ENCODE assay signal across 9 cellular contexts in genomic region chr14:74913986-74914573, GRCh38. TPM values are rescaled to one million over a fixed set of nuclear protein-coding genes. Genes with fewer than 3 reads are reported as not detected.
DNase-seq lines count a peak whose midpoint lies in the region; ATAC-seq and TF ChIP-seq lines count a peak whose summit lies in the region.
"Had no signal": no experiment of that assay in that cellular context is flagged by ENCODE, and none has a peak within 500 bp of the region (broad histone marks: within the 10 kb centered on the region; RNA-seq: fewer than 3 reads in every experiment).

No MANE protein-coding gene starts in this region.

- no peak overlapping the region for H2AK5ac ChIP-seq in mesendoderm (ENCODE audit: low read length)

- no peaks in the 10 kb centered on the region for H3K79me1 ChIP-seq in mesendoderm (ENCODE audit: low read length)

- no peak overlapping the region for H3K56ac ChIP-seq in mesendoderm (ENCODE audit: low read length)

- POLR2A ChIA-PET in RWPE1 (lab: Yijun Ruan, JAX; ENCODE audit: low non-redundant PET) = no interaction called here

- H3K27me3 ChIP-seq in mesendoderm (ENCODE audit: insufficient read depth, low read length, poor library complexity) = no peaks in the 10 kb centered on the region
- no peaks in the 10 kb centered on the region for H3K27me3 ChIP-seq in effector memory CD4-positive, alpha-beta T cell (replicated peaks; ENCODE audit: control insufficient read depth, insufficient read depth, low read length, poor library complexity, severe bottlenecking)

- no peaks in the 10 kb centered on the region for H3K9me3 ChIP-seq in effector memory CD4-positive, alpha-beta T cell (ENCODE audit: control insufficient read depth, low read length)

- no peak overlapping the region for H3K4me3 ChIP-seq in mesendoderm (ENCODE audit: low read length)
- H3K4me3 ChIP-seq in effector memory CD4-positive, alpha-beta T cell (ENCODE audit: insufficient read depth, low read depth, low read length, poor library complexity, severe bottlenecking) = no peak overlapping the region

- no CpG with 5 or more reads among the region's 6 CpGs for WGBS in mesendoderm (ENCODE audit: extremely low coverage, insufficient coverage, low lambda C conversion rate)

- H3K4ac ChIP-seq in mesendoderm (ENCODE audit: low read depth, low read length) = no peak overlapping the region

- peak; percentile 89 for DNase-seq in AG20443 (ENCODE audit: low spot score)
- peak; percentile 75 for DNase-seq in GM13976 (ENCODE audit: low spot score)
- DNase-seq in RWPE1 (ENCODE audit: low spot score) = peak; percentile 73
- peak; percentile 78 for DNase-seq in epidermal melanocyte (ENCODE audit: insufficient read length, low spot score)
- peak; percentile 68 for DNase-seq in mesendoderm
- DNase-seq in effector memory CD4-positive, alpha-beta T cell = no peak

- no peak overlapping the region for H2BK5ac ChIP-seq in mesendoderm (ENCODE audit: low read length)

- no peak overlapping the region for H3K23ac ChIP-seq in mesendoderm (ENCODE audit: low read length)

- H3K79me2 ChIP-seq in mesendoderm (ENCODE audit: control insufficient read depth, insufficient read depth, low read length) = no peaks in the 10 kb centered on the region

- H3K9ac ChIP-seq in mesendoderm (ENCODE audit: low read length) = no peak overlapping the region

- peak; percentile 56 for TF ChIP-seq CTCF in GM13976 (IDR thresholded peaks at IDR 0.05; ENCODE audit: borderline replicate concordance, control extremely low read depth, extremely low read depth, insufficient read depth, missing control alignments)
- peak; percentile 86 for TF ChIP-seq CTCF in RWPE1 (conservative IDR thresholded peaks at IDR 0.05; ENCODE audit: low read depth)

- H2BK120ac ChIP-seq in mesendoderm (ENCODE audit: low read depth, low read length) = no peak overlapping the region

- H4K5ac ChIP-seq in mesendoderm (ENCODE audit: low read length) = no peak overlapping the region

- no peaks in the 10 kb centered on the region for H3K36me3 ChIP-seq in mesendoderm (ENCODE audit: control insufficient read depth, insufficient read depth, low read length)
- no peaks in the 10 kb centered on the region for H3K36me3 ChIP-seq in effector memory CD4-positive, alpha-beta T cell (ENCODE audit: control insufficient read depth, insufficient read depth, low read length)

- in situ Hi-C loops in GM13976 (cut with MboI; ENCODE audit: low sequenced_read_pairs, unreplicated experiment) = no loop called here

- CTCF ChIA-PET in RWPE1 (lab: Yijun Ruan, JAX) = interaction anchor here (0.6 to 1.3 kb wide), 2 partner anchors 175 to 580 kb away, joined by 3 read pairs; no protein-coding TSS in a partner anchor

- no peak overlapping the region for H3K18ac ChIP-seq in mesendoderm (ENCODE audit: low read length)

- ATAC-seq in GM21619 (IDR thresholded peaks at IDR 0.05; ENCODE audit: unreplicated experiment) (no peak), HG02852 (IDR thresholded peaks at IDR 0.05; ENCODE audit: unreplicated experiment) (no peak)

- H3K27ac ChIP-seq in RWPE1 (no peak overlapping the region), mesendoderm (ENCODE audit: low read depth, low read length) (no peak overlapping the region)
- no peak overlapping the region for H3K27ac ChIP-seq in effector memory CD4-positive, alpha-beta T cell (ENCODE audit: insufficient read depth, low read length, poor library complexity, severe bottlenecking)

- no peak overlapping the region for H4K8ac ChIP-seq in mesendoderm (ENCODE audit: low read depth, low read length)

- H3K4me1 ChIP-seq in mesendoderm (ENCODE audit: control insufficient read depth, low read depth, low read length) = no peaks in the 10 kb centered on the region
- no peaks in the 10 kb centered on the region for H3K4me1 ChIP-seq in effector memory CD4-positive, alpha-beta T cell (ENCODE audit: control insufficient read depth, insufficient read depth, low read length, poor library complexity, severe bottlenecking)

- H3K4me2 ChIP-seq in mesendoderm (ENCODE audit: low read length) = no peak overlapping the region

- no peak overlapping the region for H2BK15ac ChIP-seq in mesendoderm (replicated peaks; ENCODE audit: low read depth)

RNA-seq across cellular contexts. Expression of gene RPS6KL1, which starts 9.0 kb away (rescaled TPM):
- polyA plus RNA-seq in mesendoderm (2013, experiment 1 of 2) = 5.1 TPM
- 6.0 TPM for polyA plus RNA-seq in mesendoderm (2013, experiment 2 of 2)

RNA-seq across cellular contexts. Expression of gene DLST, which starts 32.4 kb away (rescaled TPM):
- polyA plus RNA-seq in mesendoderm (2013, experiment 1 of 2) = 50.0 TPM
- 52.5 TPM for polyA plus RNA-seq in mesendoderm (2013, experiment 2 of 2)

RNA-seq across cellular contexts. Expression of gene PROX2, which starts 38.1 kb away (rescaled TPM):
- 0.01 TPM for polyA plus RNA-seq in mesendoderm (2013, experiment 1 of 2)
- 0.04 TPM for polyA plus RNA-seq in mesendoderm (2013, experiment 2 of 2)
- polyA plus RNA-seq: IgD-negative memory B cell had no signal

RNA-seq across cellular contexts. Expression of gene PGF, which starts 41.3 kb away (rescaled TPM):
- 1.2 TPM for polyA plus RNA-seq in mesendoderm (2013, experiment 1 of 2)
- 1.3 TPM for polyA plus RNA-seq in mesendoderm (2013, experiment 2 of 2)
- polyA plus RNA-seq: IgD-negative memory B cell had no signal

Comparison
In these comparisons a context has a peak if more than half of its experiments do, and no peak if none do; other contexts are left out.
1. DNase-seq: peak in AG20443 (single experiment), GM13976 (single experiment), RWPE1 (single experiment), epidermal melanocyte (single experiment) and mesendoderm (single experiment); none in effector memory CD4-positive, alpha-beta T cell (0 of 3).